ENCODE assay signal across 8 cellular contexts in genomic region chr6:137218917-137219663, GRCh38. TPM values are rescaled to one million over a fixed set of nuclear protein-coding genes. Genes with fewer than 3 reads are reported as not detected.
DNase-seq lines count a peak whose midpoint lies in the region; ATAC-seq and TF ChIP-seq lines count a peak whose summit lies in the region.

Gene IFNGR1 (minus strand): TSS chr6:137219385. CDS start chr6:137219327, 58 bp downstream.

- H2AFZ ChIP-seq in smooth muscle cell (ENCODE audit: low read depth), result peak within 1 kb of the TSS; percentile 89

- H3K4me3 ChIP-seq in AG09309 (ENCODE audit: control insufficient read depth, low read depth, low read length) (peak within 1 kb of the TSS; percentile 67), smooth muscle cell (peak within 1 kb of the TSS; percentile 81)

- TF ChIP-seq CTCF in AG09309 (IDR thresholded peaks at IDR 0.05; ENCODE audit: control insufficient read depth, insufficient read depth, low read depth, low read length, missing control alignments), result no peak
- TF ChIP-seq CTCF in smooth muscle cell (IDR thresholded peaks at IDR 0.05; ENCODE audit: borderline replicate concordance, insufficient read depth, poor library complexity, severe bottlenecking), result no peak

- peak within 1 kb of the TSS; percentile 97 for H3K9ac ChIP-seq in smooth muscle cell (ENCODE audit: low read depth)

- no peaks in the 10 kb centered on the region for H3F3A ChIP-seq in smooth muscle cell (ENCODE audit: low read depth)

- no peaks in the 10 kb centered on the region for H3K27me3 ChIP-seq in smooth muscle cell (ENCODE audit: low read depth)

- H3K27ac ChIP-seq in caudate nucleus (ENCODE audit: low read depth, low read length), result peak within 1 kb of the TSS; percentile 98
- peak within 1 kb of the TSS; percentile 96 for H3K27ac ChIP-seq in smooth muscle cell (ENCODE audit: low read depth)

- under 1% methylated on average over 48 of the region's 64 CpGs for WGBS in smooth muscle cell (ENCODE audit: low lambda C conversion rate)

- peak; percentile 98 for ATAC-seq in GM19025 (IDR thresholded peaks at IDR 0.05; ENCODE audit: low read depth, unreplicated experiment)
- peak; percentile 90 for ATAC-seq in HG03280 (IDR thresholded peaks at IDR 0.05; ENCODE audit: unreplicated experiment)

- peaks cover 48% of the 10 kb centered on the region for H3K79me2 ChIP-seq in smooth muscle cell (ENCODE audit: low read depth)

- no peaks in the 10 kb centered on the region for H3K36me3 ChIP-seq in smooth muscle cell (ENCODE audit: low read depth)

- peaks cover 43% of the 10 kb centered on the region for H4K20me1 ChIP-seq in smooth muscle cell (ENCODE audit: low read depth)

- no peak for DNase-seq in AG09309 (ENCODE audit: low read depth)
- peak; percentile 73 to 81 for DNase-seq in NCI-H446 (lab: John Stamatoyannopoulos, UW)
- peak; percentile 84 to 93 (median 92) for DNase-seq in activated CD4-positive, CD25-positive, alpha-beta regulatory T cell (lab: John Stamatoyannopoulos, UW)
- peak; percentile 43 to 97 (median 93) for DNase-seq in caudate nucleus (lab: John Stamatoyannopoulos, UW)
- peak; percentile 98 for DNase-seq in iPS-NIHi11 (ENCODE audit: low spot score)
- DNase-seq in smooth muscle cell (lab: John Stamatoyannopoulos, UW; ENCODE audit: unreplicated experiment), result peak; percentile 76

- H3K4me1 ChIP-seq in smooth muscle cell (ENCODE audit: low read depth), result peaks cover 13% of the 10 kb centered on the region

- no peaks in the 10 kb centered on the region for H3K9me3 ChIP-seq in smooth muscle cell (replicated peaks; ENCODE audit: low read depth)

- peak within 1 kb of the TSS; percentile 87 for H3K4me2 ChIP-seq in smooth muscle cell

RNA-seq across cellular contexts. Expression of gene IFNGR1, which starts in this region (rescaled TPM):
- 83.7 and 88.3 TPM in 2 replicates for total RNA-seq in smooth muscle cell
- 51.1 and 61.1 TPM in 2 replicates for polyA plus RNA-seq in smooth muscle cell
